Comparison of ENCODE assay signal across 25 cellular contexts in genomic region chr15:26910715-26911114, GRCh38. TPM values are rescaled to one million over a fixed set of nuclear protein-coding genes. Genes with fewer than 3 reads are reported as not detected.
"Had no signal": no experiment of that assay in that cellular context is flagged by ENCODE, and none has a peak within 500 bp of the region (broad histone marks: within the 10 kb centered on the region; RNA-seq: fewer than 3 reads in every experiment).

No MANE protein-coding gene starts in this region.

- DNase-seq: Karpas-422; KG1; MM.1S; NCI-H1092 treated with DMSO at 0.1 percent for 48 hours; NCI-H1436; NCI-H187; NCI-H2029; NCI-H2081 treated with DMSO at 0.1 percent for 48 hours; NCI-H2171; NCI-H226; NCI-H446; NCI-H510A; NCI-H524 treated with DMSO at 0.1 percent for 48 hours; NCI-H69; NCI-H774; NK-92 treated with Interleukin-12 subunit alpha and Interleukin-12 subunit beta, amount 100 ng/mL, for 24 hours; PC-3; SHP77 treated with DMSO at 0.1 percent for 48 hours; SJCRH30 had no signal

- H3K4me1 ChIP-seq: SJCRH30 had no signal

- H3K27me3 ChIP-seq: SJCRH30 had no signal

- H3K4me3 ChIP-seq: SJCRH30, SK-N-MC had no signal

- FAIRE-seq: HTR-8/SVneo had no signal

- ATAC-seq: Panc1, PC-3, Right ventricle myocardium inferior had no signal

- H3K36me3 ChIP-seq: SJCRH30 had no signal

- H3K27ac ChIP-seq: HL-60, SJCRH30, SK-N-MC had no signal

RNA-seq across cellular contexts. Expression of gene GABRA5, which starts 43.9 kb away (rescaled TPM):
- total RNA-seq: OCI-LY7, PC-3, Right ventricle myocardium inferior had no signal
